ENCODE assay signal across 17 cellular contexts in the genomic region with DNA sequence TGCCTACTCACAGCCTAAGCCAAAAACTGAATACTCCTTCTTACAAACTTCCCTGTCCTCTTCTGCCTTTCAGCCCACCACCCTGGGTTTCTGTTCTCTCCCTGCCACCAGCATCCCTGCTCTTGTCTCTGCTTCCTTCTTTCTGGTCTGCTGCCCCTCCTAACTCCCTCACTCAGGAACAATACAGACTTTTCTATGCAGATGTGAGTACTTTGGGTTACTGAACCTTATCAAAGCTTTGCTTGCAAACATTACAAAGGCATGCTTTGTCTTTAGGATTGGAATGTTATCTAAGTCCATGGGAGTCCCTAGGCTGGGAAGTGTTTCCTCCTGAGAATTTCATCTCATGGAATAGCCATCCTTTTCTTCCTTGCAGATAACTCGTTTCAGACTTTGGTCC. TPM values are rescaled to one million over a fixed set of nuclear protein-coding genes. Genes with fewer than 3 reads are reported as not detected.
DNase-seq lines count a peak whose midpoint lies in the region; ATAC-seq and TF ChIP-seq lines count a peak whose summit lies in the region.
"Had no signal": no experiment of that assay in that cellular context is flagged by ENCODE, and none has a peak within 500 bp of the region (broad histone marks: within the 10 kb centered on the region; RNA-seq: fewer than 3 reads in every experiment).

No MANE protein-coding gene starts in this region.

- H3K9ac ChIP-seq in HUES64 (ENCODE audit: low read depth, low read length) = no peak overlapping the region
- H3K9ac ChIP-seq: BLaER1 treated with 17β-estradiol and CSF1 and Interleukin-3, amounts not matched to agents 10 nM and 100 nM had no signal

- H3K27me3 ChIP-seq in HUES64 (ENCODE audit: insufficient read depth, low read length) = 0 out of 2 replicates have a peak, but pooled peaks cover 4% of the 10 kb centered on the region
- H3K27me3 ChIP-seq in upper lobe of right lung = no peaks in the 10 kb centered on the region
- H3K27me3 ChIP-seq: BLaER1 treated with 17β-estradiol and CSF1 and Interleukin-3, amounts not matched to agents 10 nM and 100 nM had no signal

- H3K27ac ChIP-seq in HUES64 (ENCODE audit: low read depth, low read length) (peak overlapping the region; percentile 74; the same call in 1 of the 2 replicates), caudate nucleus (ENCODE audit: low read depth, low read length) (peak overlapping the region; percentile 23), upper lobe of right lung (no peak overlapping the region)
- H3K27ac ChIP-seq: BLaER1 treated with 17β-estradiol and CSF1 and Interleukin-3, amounts not matched to agents 10 nM and 100 nM; PC-9 had no signal

- WGBS in HUES64 = 29% methylated on average over 1 of the region's 1 CpG

- H3K9me3 ChIP-seq in HUES64 (ENCODE audit: insufficient read depth, low read depth, low read length) (no peaks in the 10 kb centered on the region), upper lobe of right lung (no peaks in the 10 kb centered on the region)
- H3K9me3 ChIP-seq: BLaER1 treated with 17β-estradiol and CSF1 and Interleukin-3, amounts not matched to agents 10 nM and 100 nM had no signal

- H3K4me3 ChIP-seq in HUES64 (ENCODE audit: low read length) (no peak overlapping the region), upper lobe of right lung (no peak overlapping the region)
- H3K4me3 ChIP-seq: BLaER1 treated with 17β-estradiol and CSF1 and Interleukin-3, amounts not matched to agents 10 nM and 100 nM; PC-9 had no signal

- TF ChIP-seq CTCF in upper lobe of right lung (IDR thresholded peaks at IDR 0.05) = no peak

- peak; percentile 71 for DNase-seq in COLO829 (ENCODE audit: low spot score)
- no peak for DNase-seq in caudate nucleus (lab: John Stamatoyannopoulos, UW)
- DNase-seq in iPS-NIHi7 (ENCODE audit: extremely low spot score) = peak; percentile 67
- no peak for DNase-seq in upper lobe of right lung
- DNase-seq: 8988T; DMS79; NCI-H1417 treated with DMSO at 0.1 percent for 48 hours; NCI-H2029 treated with DMSO at 0.1 percent for 48 hours; NCI-H69; NK-92 treated with Interleukin-12 subunit alpha and Interleukin-12 subunit beta, amount 100 ng/mL, for 24 hours; PC-9 had no signal

- H3K36me3 ChIP-seq in HUES64 (ENCODE audit: insufficient read depth, low read length) (no peaks in the 10 kb centered on the region), upper lobe of right lung (no peaks in the 10 kb centered on the region)
- H3K36me3 ChIP-seq: BLaER1 treated with 17β-estradiol and CSF1 and Interleukin-3, amounts not matched to agents 10 nM and 100 nM had no signal

- H3K4me1 ChIP-seq in HUES64 (ENCODE audit: insufficient read depth, low read length) (peaks cover 17% of the 10 kb centered on the region), upper lobe of right lung (no peaks in the 10 kb centered on the region)

- intact Hi-C loops in upper lobe of right lung (cut with DNase I) = no loop called here

- ATAC-seq in HG03097 (IDR thresholded peaks at IDR 0.05; ENCODE audit: low FRiP score, unreplicated experiment) (no peak), HG03175 (IDR thresholded peaks at IDR 0.05; ENCODE audit: unreplicated experiment) (no peak), upper lobe of right lung (no peak), HG02938 (IDR thresholded peaks at IDR 0.05; ENCODE audit: unreplicated experiment) (no peak)

RNA-seq across cellular contexts. Expression of a gene that starts 28.9 kb away (rescaled TPM):
- 0.40 TPM for polyA plus RNA-seq in HUES64 (2013, experiment 1 of 2)
- 0.57 TPM for polyA plus RNA-seq in HUES64 (2013, experiment 2 of 2)
- total RNA-seq in upper lobe of right lung = 0.69 TPM
- total RNA-seq: PC-9 had no signal
- polyA plus RNA-seq: IgD-negative memory B cell had no signal

Comparison
In these comparisons a context has a peak if more than half of its experiments do, and no peak if none do; other contexts are left out.
1. DNase-seq: peak in COLO829 (single experiment) and iPS-NIHi7 (single experiment); none in caudate nucleus (0 of 61) and upper lobe of right lung (single experiment).